ENCODE assay signal across 19 cellular contexts in the genomic region with DNA sequence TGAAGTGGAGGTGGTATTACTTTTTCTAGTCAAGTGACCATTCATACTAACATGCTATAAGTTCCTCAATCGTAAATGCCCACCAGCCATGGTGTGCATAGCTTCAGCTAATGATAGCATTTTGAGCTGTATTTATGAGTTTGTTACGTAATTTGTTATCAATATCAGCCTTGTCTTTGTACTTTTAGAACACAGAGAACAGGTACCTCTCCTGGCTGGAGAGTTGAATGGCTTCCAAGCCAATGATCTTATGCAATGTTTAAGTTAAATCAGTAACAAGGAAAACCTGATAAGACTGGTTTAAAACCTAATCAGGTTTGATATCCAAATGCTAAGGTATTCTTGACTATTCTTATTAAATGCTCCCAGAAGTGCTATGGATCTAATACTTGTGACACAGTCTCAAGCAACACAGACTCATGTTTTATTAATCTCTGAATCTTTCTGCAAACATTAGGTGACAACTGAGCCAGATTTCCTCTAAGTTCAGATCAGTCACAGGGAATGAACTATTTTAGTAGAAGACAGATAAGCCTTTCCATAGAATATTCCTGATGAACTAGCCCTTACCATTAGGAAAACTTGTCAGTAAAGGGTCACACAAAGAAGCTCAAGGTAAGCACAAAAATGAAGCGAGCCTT.
"Had no signal": no experiment of that assay in that cellular context is flagged by ENCODE, and none has a peak within 500 bp of the region (broad histone marks: within the 10 kb centered on the region; RNA-seq: fewer than 3 reads in every experiment).

No MANE protein-coding gene starts in this region.

- DNase-seq: activated CD4-positive, alpha-beta T cell treated with anti-CD3 and anti-CD28 coated beads, Interleukin-2, amount 10 ng/mL, durations not matched to agents 24 days and 14 days; activated CD8-positive, alpha-beta T cell treated with anti-CD3 and anti-CD28 coated beads for 36 hours; activated naive CD4-positive, alpha-beta T cell; activated naive CD8-positive, alpha-beta T cell treated with anti-CD3 and anti-CD28 coated beads for 36 hours; activated T-cell treated with anti-CD3 and anti-CD28 coated beads, Interleukin-2, amount 50 U/mL, for 1 hour; amygdala; caudate nucleus; dorsolateral prefrontal cortex; foreskin keratinocyte; kidney; left ventricle myocardium inferior; naive thymus-derived CD8-positive, alpha-beta T cell; ovary; sigmoid colon; spleen; stimulated activated CD4-positive, alpha-beta T cell treated with anti-CD3 and anti-CD28 coated beads, Interleukin-4, amount 100 ng/mL, for 4 hours had no signal

- H3K27ac ChIP-seq: dorsolateral prefrontal cortex, epithelial cell of prostate, foreskin keratinocyte, left ventricle myocardium inferior, ovary, sigmoid colon, spleen, thoracic aorta had no signal

- H3K27me3 ChIP-seq: dorsolateral prefrontal cortex, foreskin keratinocyte, ovary, sigmoid colon, spleen had no signal

- H3K4me1 ChIP-seq: foreskin keratinocyte, spleen had no signal

- H3K9me3 ChIP-seq: left ventricle myocardium inferior, ovary, sigmoid colon, spleen, thoracic aorta had no signal

- H3K4me3 ChIP-seq: dorsolateral prefrontal cortex, left ventricle myocardium inferior, ovary, sigmoid colon, spleen, thoracic aorta had no signal

- H3K36me3 ChIP-seq: left ventricle myocardium inferior, ovary, sigmoid colon, spleen, thoracic aorta had no signal

- ATAC-seq: activated CD8-positive, alpha-beta T cell treated with anti-CD3 and anti-CD28 coated beads for 36 hours; foreskin keratinocyte; naive thymus-derived CD8-positive, alpha-beta T cell; stimulated activated memory B cell treated with anti-CD40 and anti-IgM and Interleukin-4, amounts not matched to agents 10 μg/mL and 1 μg/mL and 100 μg/mL, for 72 hours had no signal
